Comparison of ENCODE assay signal across 14 cellular contexts in genomic region chr12:1603621-1604020, GRCh38.
"Had no signal": no experiment of that assay in that cellular context is flagged by ENCODE, and none has a peak within 500 bp of the region (broad histone marks: within the 10 kb centered on the region; RNA-seq: fewer than 3 reads in every experiment).

No MANE protein-coding gene starts in this region.

- DNase-seq: activated CD4-positive, alpha-beta T cell treated with anti-CD3 and anti-CD28 coated beads, Interleukin-2, amount 10 ng/mL, durations not matched to agents 7 days and 5 days; activated CD4-positive, CD25-positive, alpha-beta regulatory T cell; activated CD8-positive, alpha-beta memory T cell treated with anti-CD3 and anti-CD28 coated beads for 24 hours; activated naive CD4-positive, alpha-beta T cell treated with Interleukin-2 at 50 U/mL for 16 hours; aorta; dermis blood vessel endothelial cell; endodermal cell; foreskin keratinocyte; glutamatergic neuron; kidney glomerular epithelial cell; left ventricle myocardium superior; stimulated activated naive CD8-positive, alpha-beta T cell treated with anti-CD3 and anti-CD28 coated beads, Interleukin-15, amount 100 ng/mL, for 72 hours had no signal

- ATAC-seq: foreskin keratinocyte; left ventricle myocardium superior; sciatic nerve; stimulated activated naive CD8-positive, alpha-beta T cell treated with anti-CD3 and anti-CD28 coated beads, Interleukin-15, amount 100 ng/mL, for 72 hours had no signal

- H3K27me3 Mint-ChIP-seq: stimulated activated naive CD8-positive, alpha-beta T cell treated with anti-CD3 and anti-CD28 coated beads, Interleukin-15, amount 100 ng/mL, for 72 hours had no signal

- H3K27ac Mint-ChIP-seq: endodermal cell had no signal

- H3K9me3 Mint-ChIP-seq: activated CD4-positive, alpha-beta T cell treated with anti-CD3 and anti-CD28 coated beads, Interleukin-2, amount 10 ng/mL, durations not matched to agents 7 days and 5 days; endodermal cell; stimulated activated naive CD8-positive, alpha-beta T cell treated with anti-CD3 and anti-CD28 coated beads, Interleukin-15, amount 100 ng/mL, for 72 hours; T-helper 1 cell treated with Interleukin-12 subunit alpha and Interleukin-12 subunit beta and Interleukin-4 antibody, amounts not matched to agents 30 μg/mL and 1 μg/mL, for 36 hours had no signal

- H3K4me3 Mint-ChIP-seq: activated CD4-positive, alpha-beta T cell treated with anti-CD3 and anti-CD28 coated beads, Interleukin-2, amount 10 ng/mL, durations not matched to agents 7 days and 5 days; endodermal cell had no signal

- H3K27ac ChIP-seq: foreskin keratinocyte had no signal

- H3K27me3 ChIP-seq: foreskin keratinocyte had no signal
